1 cellular context compared by ENCODE assay signal in the genomic region with DNA sequence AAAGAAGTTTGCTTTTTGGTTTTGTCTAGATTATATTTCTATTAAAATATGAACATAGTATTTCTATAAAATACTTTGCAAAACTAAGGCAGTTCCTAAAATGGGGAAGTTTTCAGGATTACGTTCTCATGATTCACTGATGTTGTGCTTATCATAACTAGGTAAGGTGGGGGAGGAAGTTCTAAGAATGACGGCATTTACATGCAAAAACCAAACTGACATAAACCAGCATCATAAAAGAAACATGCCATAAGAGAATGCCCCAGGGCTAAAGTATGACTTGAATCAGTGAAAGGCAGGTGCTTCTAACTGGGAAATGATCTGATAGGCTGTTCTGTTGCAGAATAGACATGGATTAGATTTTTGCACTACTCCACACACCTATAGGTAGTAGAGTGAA.
A peak's percentile ranks its signal among the peaks of the same experiment; 100 is the strongest.
TF ChIP-seq lines count a peak whose summit lies in the region.

No MANE protein-coding gene starts in this region.

TF ChIP-seq in K562, 482 proteins besides CTCF, POLR2A, EP300 and RAD21 (continued from another document and continues in another):
- TF ChIP-seq, protein P1, sequence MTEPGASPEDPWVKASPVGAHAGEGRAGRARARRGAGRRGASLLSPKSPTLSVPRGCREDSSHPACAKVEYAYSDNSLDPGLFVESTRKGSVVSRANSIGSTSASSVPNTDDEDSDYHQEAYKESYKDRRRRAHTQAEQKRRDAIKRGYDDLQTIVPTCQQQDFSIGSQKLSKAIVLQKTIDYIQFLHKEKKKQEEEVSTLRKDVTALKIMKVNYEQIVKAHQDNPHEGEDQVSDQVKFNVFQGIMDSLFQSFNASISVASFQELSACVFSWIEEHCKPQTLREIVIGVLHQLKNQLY (CRISPR knock-in tag; conservative IDR thresholded peaks at IDR 0.05), result no peak
- no peak for TF ChIP-seq PCBP2 (IDR thresholded peaks at IDR 0.05; ENCODE audit: low read depth, low read length, poor library complexity, severe bottlenecking)
- TF ChIP-seq ZNF134 (CRISPR knock-in tag; conservative IDR thresholded peaks at IDR 0.05), result no peak
- no peak for TF ChIP-seq JUNB (CRISPR knock-in tag; conservative IDR thresholded peaks at IDR 0.05)
- no peak for TF ChIP-seq ZNF274 (IDR thresholded peaks at IDR 0.05; ENCODE audit: borderline replicate concordance, low read depth, low read length)
- peak in 1 of 2 experiments; percentile 16; a peak in 1 of 4 replicates for TF ChIP-seq RCOR1 (IDR thresholded peaks at IDR 0.05; ENCODE audit: borderline replicate concordance in 1 of 2, low read depth in 2 of 2, low read length in 2 of 2)
- no peak for TF ChIP-seq ARHGAP35 (IDR thresholded peaks at IDR 0.05; ENCODE audit: partially characterized antibody)
- TF ChIP-seq MCM3 (IDR thresholded peaks at IDR 0.05), result no peak
- no peak for TF ChIP-seq RUNX1 (IDR thresholded peaks at IDR 0.05; ENCODE audit: low read depth)
- TF ChIP-seq, protein P2, sequence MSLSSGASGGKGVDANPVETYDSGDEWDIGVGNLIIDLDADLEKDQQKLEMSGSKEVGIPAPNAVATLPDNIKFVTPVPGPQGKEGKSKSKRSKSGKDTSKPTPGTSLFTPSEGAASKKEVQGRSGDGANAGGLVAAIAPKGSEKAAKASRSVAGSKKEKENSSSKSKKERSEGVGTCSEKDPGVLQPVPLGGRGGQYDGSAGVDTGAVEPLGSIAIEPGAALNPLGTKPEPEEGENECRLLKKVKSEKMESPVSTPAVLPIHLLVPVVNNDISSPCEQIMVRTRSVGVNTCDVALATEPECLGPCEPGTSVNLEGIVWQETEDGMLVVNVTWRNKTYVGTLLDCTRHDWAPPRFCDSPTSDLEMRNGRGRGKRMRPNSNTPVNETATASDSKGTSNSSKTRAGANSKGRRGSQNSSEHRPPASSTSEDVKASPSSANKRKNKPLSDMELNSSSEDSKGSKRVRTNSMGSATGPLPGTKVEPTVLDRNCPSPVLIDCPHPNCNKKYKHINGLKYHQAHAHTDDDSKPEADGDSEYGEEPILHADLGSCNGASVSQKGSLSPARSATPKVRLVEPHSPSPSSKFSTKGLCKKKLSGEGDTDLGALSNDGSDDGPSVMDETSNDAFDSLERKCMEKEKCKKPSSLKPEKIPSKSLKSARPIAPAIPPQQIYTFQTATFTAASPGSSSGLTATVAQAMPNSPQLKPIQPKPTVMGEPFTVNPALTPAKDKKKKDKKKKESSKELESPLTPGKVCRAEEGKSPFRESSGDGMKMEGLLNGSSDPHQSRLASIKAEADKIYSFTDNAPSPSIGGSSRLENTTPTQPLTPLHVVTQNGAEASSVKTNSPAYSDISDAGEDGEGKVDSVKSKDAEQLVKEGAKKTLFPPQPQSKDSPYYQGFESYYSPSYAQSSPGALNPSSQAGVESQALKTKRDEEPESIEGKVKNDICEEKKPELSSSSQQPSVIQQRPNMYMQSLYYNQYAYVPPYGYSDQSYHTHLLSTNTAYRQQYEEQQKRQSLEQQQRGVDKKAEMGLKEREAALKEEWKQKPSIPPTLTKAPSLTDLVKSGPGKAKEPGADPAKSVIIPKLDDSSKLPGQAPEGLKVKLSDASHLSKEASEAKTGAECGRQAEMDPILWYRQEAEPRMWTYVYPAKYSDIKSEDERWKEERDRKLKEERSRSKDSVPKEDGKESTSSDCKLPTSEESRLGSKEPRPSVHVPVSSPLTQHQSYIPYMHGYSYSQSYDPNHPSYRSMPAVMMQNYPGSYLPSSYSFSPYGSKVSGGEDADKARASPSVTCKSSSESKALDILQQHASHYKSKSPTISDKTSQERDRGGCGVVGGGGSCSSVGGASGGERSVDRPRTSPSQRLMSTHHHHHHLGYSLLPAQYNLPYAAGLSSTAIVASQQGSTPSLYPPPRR (CRISPR knock-in tag; IDR thresholded peaks at IDR 0.05; ENCODE audit: borderline replicate concordance), result no peak
- 0 out of 2 replicates have a peak, but pooled peaks have one; percentile 55 for TF ChIP-seq ZEB2 (IDR thresholded peaks at IDR 0.05)
- no peak for TF ChIP-seq ZBTB17 (CRISPR knock-in tag; IDR thresholded peaks at IDR 0.05)
- TF ChIP-seq ARNT (IDR thresholded peaks at IDR 0.05), result no peak
- TF ChIP-seq GTF3C2 (IDR thresholded peaks at IDR 0.05; ENCODE audit: borderline replicate concordance, extremely low read depth, insufficient read length), result no peak
- no peak for TF ChIP-seq ZNF584 (CRISPR knock-in tag; IDR thresholded peaks at IDR 0.05; ENCODE audit: low read depth)
- no peak for TF ChIP-seq SLC30A9 (CRISPR knock-in tag; IDR thresholded peaks at IDR 0.05)
- TF ChIP-seq SRSF3 (IDR thresholded peaks at IDR 0.05; ENCODE audit: insufficient read depth, low read length), result no peak
- TF ChIP-seq JUN (IDR thresholded peaks at IDR 0.05; ENCODE audit: borderline replicate concordance, low read depth, low read length), result peak; percentile 80; the same call in 1 of the 2 replicates
- TF ChIP-seq JUN (CRISPR knock-in tag; IDR thresholded peaks at IDR 0.05; ENCODE audit: borderline replicate concordance), result no peak
- TF ChIP-seq POLR2H (tag; IDR thresholded peaks at IDR 0.05; ENCODE audit: low read depth), result no peak
- no peak for TF ChIP-seq CBX5 (IDR thresholded peaks at IDR 0.05; ENCODE audit: borderline replicate concordance, low read depth)
- no peak for TF ChIP-seq ID3 (CRISPR knock-in tag; IDR thresholded peaks at IDR 0.05)
- TF ChIP-seq ID3 (tag; IDR thresholded peaks at IDR 0.05), result no peak
- TF ChIP-seq, protein P3, sequence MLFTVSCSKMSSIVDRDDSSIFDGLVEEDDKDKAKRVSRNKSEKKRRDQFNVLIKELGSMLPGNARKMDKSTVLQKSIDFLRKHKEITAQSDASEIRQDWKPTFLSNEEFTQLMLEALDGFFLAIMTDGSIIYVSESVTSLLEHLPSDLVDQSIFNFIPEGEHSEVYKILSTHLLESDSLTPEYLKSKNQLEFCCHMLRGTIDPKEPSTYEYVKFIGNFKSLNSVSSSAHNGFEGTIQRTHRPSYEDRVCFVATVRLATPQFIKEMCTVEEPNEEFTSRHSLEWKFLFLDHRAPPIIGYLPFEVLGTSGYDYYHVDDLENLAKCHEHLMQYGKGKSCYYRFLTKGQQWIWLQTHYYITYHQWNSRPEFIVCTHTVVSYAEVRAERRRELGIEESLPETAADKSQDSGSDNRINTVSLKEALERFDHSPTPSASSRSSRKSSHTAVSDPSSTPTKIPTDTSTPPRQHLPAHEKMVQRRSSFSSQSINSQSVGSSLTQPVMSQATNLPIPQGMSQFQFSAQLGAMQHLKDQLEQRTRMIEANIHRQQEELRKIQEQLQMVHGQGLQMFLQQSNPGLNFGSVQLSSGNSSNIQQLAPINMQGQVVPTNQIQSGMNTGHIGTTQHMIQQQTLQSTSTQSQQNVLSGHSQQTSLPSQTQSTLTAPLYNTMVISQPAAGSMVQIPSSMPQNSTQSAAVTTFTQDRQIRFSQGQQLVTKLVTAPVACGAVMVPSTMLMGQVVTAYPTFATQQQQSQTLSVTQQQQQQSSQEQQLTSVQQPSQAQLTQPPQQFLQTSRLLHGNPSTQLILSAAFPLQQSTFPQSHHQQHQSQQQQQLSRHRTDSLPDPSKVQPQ (CRISPR knock-in tag; IDR thresholded peaks at IDR 0.05; ENCODE audit: borderline replicate concordance), result no peak
- peak; percentile 72; the same call in 1 of the 2 replicates for TF ChIP-seq ARID3A (IDR thresholded peaks at IDR 0.05; ENCODE audit: borderline replicate concordance, low read depth, low read length)
- TF ChIP-seq ZHX1 (conservative IDR thresholded peaks at IDR 0.05; ENCODE audit: low read length), result no peak
- no peak for TF ChIP-seq ZNF280A (IDR thresholded peaks at IDR 0.05; ENCODE audit: low read depth, partially characterized antibody)
- TF ChIP-seq, protein P4, sequence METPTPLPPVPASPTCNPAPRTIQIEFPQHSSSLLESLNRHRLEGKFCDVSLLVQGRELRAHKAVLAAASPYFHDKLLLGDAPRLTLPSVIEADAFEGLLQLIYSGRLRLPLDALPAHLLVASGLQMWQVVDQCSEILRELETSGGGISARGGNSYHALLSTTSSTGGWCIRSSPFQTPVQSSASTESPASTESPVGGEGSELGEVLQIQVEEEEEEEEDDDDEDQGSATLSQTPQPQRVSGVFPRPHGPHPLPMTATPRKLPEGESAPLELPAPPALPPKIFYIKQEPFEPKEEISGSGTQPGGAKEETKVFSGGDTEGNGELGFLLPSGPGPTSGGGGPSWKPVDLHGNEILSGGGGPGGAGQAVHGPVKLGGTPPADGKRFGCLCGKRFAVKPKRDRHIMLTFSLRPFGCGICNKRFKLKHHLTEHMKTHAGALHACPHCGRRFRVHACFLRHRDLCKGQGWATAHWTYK (CRISPR knock-in tag; IDR thresholded peaks at IDR 0.05), result no peak
- no peak for TF ChIP-seq ZNF408 (CRISPR knock-in tag; IDR thresholded peaks at IDR 0.05; ENCODE audit: low read depth)
- TF ChIP-seq CREB1 (IDR thresholded peaks at IDR 0.05), result peak; percentile 59; the same call in 1 of the 2 replicates
- peak; percentile 43; the same call in 1 of the 2 replicates for TF ChIP-seq CREB1 (CRISPR knock-in tag; IDR thresholded peaks at IDR 0.05)
- peak; percentile 53; the same call in 1 of the 2 replicates for TF ChIP-seq DPF2 (IDR thresholded peaks at IDR 0.05)
- no peak for TF ChIP-seq RBM34 (IDR thresholded peaks at IDR 0.05; ENCODE audit: borderline replicate concordance, insufficient read depth, low read length)
- no peak for TF ChIP-seq SMAD1 (IDR thresholded peaks at IDR 0.05; ENCODE audit: low read depth, low read length, partially characterized antibody)
- TF ChIP-seq SMARCE1 (IDR thresholded peaks at IDR 0.05), result peak; percentile 71; the same call in 1 of the 2 replicates
- 0 out of 2 replicates have a peak, but pooled peaks have one; percentile 12 for TF ChIP-seq MEF2A (IDR thresholded peaks at IDR 0.05; ENCODE audit: control insufficient read depth, low read depth, low read length)
